8 cellular contexts compared by ENCODE assay signal in the genomic region with DNA sequence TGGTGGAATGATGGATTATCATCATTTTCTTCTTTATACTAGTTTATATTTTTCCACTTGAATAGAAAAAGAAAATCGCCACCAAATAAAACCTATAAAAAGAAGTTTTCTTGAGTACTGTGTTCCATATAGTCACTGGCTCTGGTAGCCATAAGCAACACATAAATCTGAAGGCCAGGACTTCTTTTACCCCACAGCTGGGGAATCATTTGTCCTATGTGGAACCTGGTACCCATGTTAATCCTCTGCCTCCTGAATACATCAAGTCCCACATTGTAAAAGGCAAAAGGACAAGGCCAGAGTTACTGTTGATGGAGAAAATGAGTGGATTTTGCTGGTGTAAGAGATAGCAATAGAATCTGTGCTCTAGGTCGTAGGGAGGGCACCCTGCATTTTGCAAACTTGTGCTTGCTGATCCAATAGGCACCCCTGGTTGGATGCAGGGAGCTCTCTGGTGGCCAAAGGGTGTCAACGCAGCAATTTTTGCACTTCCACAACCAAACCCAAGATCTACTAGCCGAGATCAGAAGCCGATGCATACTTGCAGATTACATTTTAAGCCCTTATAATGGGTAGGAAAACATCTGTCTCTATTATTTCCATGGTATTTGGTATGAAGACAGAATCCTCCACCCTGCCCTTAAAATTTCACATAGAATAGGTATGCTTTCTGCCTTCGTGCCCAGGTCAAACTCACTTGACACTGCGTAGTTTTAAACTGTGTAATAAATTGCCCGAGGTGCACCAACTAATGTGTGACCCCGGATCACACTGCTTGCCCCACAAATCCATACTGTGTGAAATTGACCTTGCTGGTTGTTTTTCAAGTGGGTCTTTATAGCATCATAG.
A peak's percentile ranks its signal among the peaks of the same experiment; 100 is the strongest.
DNase-seq lines count a peak whose midpoint lies in the region; ATAC-seq and TF ChIP-seq lines count a peak whose summit lies in the region.

No MANE protein-coding gene starts in this region.

- peak; percentile 68 for DNase-seq in activated CD4-positive, alpha-beta T cell treated with anti-CD3 and anti-CD28 coated beads for 36 hours
- no peak for DNase-seq in activated CD4-positive, alpha-beta T cell treated with anti-CD3 and anti-CD28 coated beads for 1 hour
- DNase-seq in NCI-H2196 treated with DMSO at 0.1 percent for 48 hours (lab: John Stamatoyannopoulos, UW; ENCODE audit: unreplicated experiment) (peak; percentile 13), fibroblast of pulmonary artery (ENCODE audit: low read depth) (peak; percentile 77), osteoblast (ENCODE audit: insufficient read length, low spot score, missing footprints) (no peak)
- peak; percentile 51 for DNase-seq in activated CD8-positive, alpha-beta memory T cell treated with anti-CD3 and anti-CD28 coated beads, Interleukin-2, amount 10 ng/mL, durations not matched to agents 7 days and 5 days

- no peaks in the 10 kb centered on the region for H3K9me3 Mint-ChIP-seq in activated CD4-positive, alpha-beta T cell treated with anti-CD3 and anti-CD28 coated beads for 36 hours (ENCODE audit: low read depth)
- no peaks in the 10 kb centered on the region for H3K9me3 Mint-ChIP-seq in activated CD8-positive, alpha-beta memory T cell treated with anti-CD3 and anti-CD28 coated beads, Interleukin-2, amount 10 ng/mL, durations not matched to agents 7 days and 5 days (ENCODE audit: low read depth)

- H2AFZ ChIP-seq in osteoblast (ENCODE audit: low read length): no peak overlapping the region

- H3K27me3 Mint-ChIP-seq in activated CD4-positive, alpha-beta T cell treated with anti-CD3 and anti-CD28 coated beads for 36 hours: peaks cover 6% of the 10 kb centered on the region
- no peaks in the 10 kb centered on the region for H3K27me3 Mint-ChIP-seq in activated CD8-positive, alpha-beta memory T cell treated with anti-CD3 and anti-CD28 coated beads, Interleukin-2, amount 10 ng/mL, durations not matched to agents 7 days and 5 days

- H3K4me3 Mint-ChIP-seq in activated CD4-positive, alpha-beta T cell treated with anti-CD3 and anti-CD28 coated beads for 36 hours: no peak overlapping the region
- H3K4me3 Mint-ChIP-seq in activated CD8-positive, alpha-beta memory T cell treated with anti-CD3 and anti-CD28 coated beads, Interleukin-2, amount 10 ng/mL, durations not matched to agents 7 days and 5 days: no peak overlapping the region

- H3K27ac Mint-ChIP-seq in activated CD4-positive, alpha-beta T cell treated with anti-CD3 and anti-CD28 coated beads for 36 hours: peak overlapping the region; percentile 20
- H3K27ac Mint-ChIP-seq in activated CD8-positive, alpha-beta memory T cell treated with anti-CD3 and anti-CD28 coated beads, Interleukin-2, amount 10 ng/mL, durations not matched to agents 7 days and 5 days: no peak overlapping the region

- peaks cover 23% of the 10 kb centered on the region for H3K4me1 ChIP-seq in osteoblast (ENCODE audit: insufficient read depth, low read length)

- H4K20me1 ChIP-seq in osteoblast (ENCODE audit: insufficient read depth, low read length): no peaks in the 10 kb centered on the region

- peak; percentile 82 for ATAC-seq in activated CD4-positive, alpha-beta T cell treated with anti-CD3 and anti-CD28 coated beads for 36 hours
- peak; percentile 83 for ATAC-seq in HG02885 (IDR thresholded peaks at IDR 0.05; ENCODE audit: poor library complexity, unreplicated experiment)
- ATAC-seq in activated CD8-positive, alpha-beta memory T cell treated with anti-CD3 and anti-CD28 coated beads, Interleukin-2, amount 10 ng/mL, durations not matched to agents 7 days and 5 days: peak; percentile 51
- no peak for ATAC-seq in HG03457 (IDR thresholded peaks at IDR 0.05; ENCODE audit: unreplicated experiment)

- no peaks in the 10 kb centered on the region for H3K9me3 ChIP-seq in osteoblast (ENCODE audit: low read depth, low read length)

- CTCF ChIA-PET in activated CD4-positive, alpha-beta T cell treated with anti-CD3 and anti-CD28 coated beads for 36 hours (lab: Charles Lee): interaction anchor here (0.6 to 1.6 kb wide), 8 partner anchors 12 to 350 kb away, joined by 3 to 5 read pairs (median 4); no protein-coding TSS in a partner anchor
- CTCF ChIA-PET in activated CD8-positive, alpha-beta memory T cell treated with anti-CD3 and anti-CD28 coated beads, Interleukin-2, amount 10 ng/mL, durations not matched to agents 7 days and 5 days (lab: Charles Lee): interaction anchor here (1.5 to 1.6 kb wide), 2 partner anchors 98 to 349 kb away, joined by 4 to 5 read pairs; no protein-coding TSS in a partner anchor

- TF ChIP-seq CTCF in fibroblast of pulmonary artery (IDR thresholded peaks at IDR 0.05; ENCODE audit: low read length, missing control alignments) (peak; percentile 79), osteoblast (IDR thresholded peaks at IDR 0.05; ENCODE audit: extremely low read depth, low read depth, low read length) (peak; percentile 83)

- H3K4me2 ChIP-seq in osteoblast (ENCODE audit: insufficient read depth, low read length): peak overlapping the region; percentile 74

- intact Hi-C loops in activated CD4-positive, alpha-beta T cell treated with anti-CD3 and anti-CD28 coated beads for 36 hours (cut with DNase I, micrococcal nuclease): loop anchor here (1.0 to 10.0 kb wide), 9 partner anchors 55 to 469 kb away; a partner anchor contains a TSS

- H3K4me3 ChIP-seq in fibroblast of pulmonary artery (replicated peaks; ENCODE audit: low read depth, low read length) (peak overlapping the region; percentile 19), osteoblast (ENCODE audit: insufficient read depth, low read length) (peak overlapping the region; percentile 49)

- no peaks in the 10 kb centered on the region for H3K27me3 ChIP-seq in osteoblast (ENCODE audit: insufficient read depth, low read length)

- H3K36me3 Mint-ChIP-seq in activated CD4-positive, alpha-beta T cell treated with anti-CD3 and anti-CD28 coated beads for 36 hours (ENCODE audit: low read depth): no peaks in the 10 kb centered on the region
- no peaks in the 10 kb centered on the region for H3K36me3 Mint-ChIP-seq in activated CD8-positive, alpha-beta memory T cell treated with anti-CD3 and anti-CD28 coated beads, Interleukin-2, amount 10 ng/mL, durations not matched to agents 7 days and 5 days

- peak overlapping the region; percentile 31 for H3K27ac ChIP-seq in osteoblast (ENCODE audit: low read depth, low read length)

- H3K4me1 Mint-ChIP-seq in activated CD4-positive, alpha-beta T cell treated with anti-CD3 and anti-CD28 coated beads for 36 hours: peaks cover 23% of the 10 kb centered on the region
- peaks cover 13% of the 10 kb centered on the region for H3K4me1 Mint-ChIP-seq in activated CD8-positive, alpha-beta memory T cell treated with anti-CD3 and anti-CD28 coated beads, Interleukin-2, amount 10 ng/mL, durations not matched to agents 7 days and 5 days

- H3K79me2 ChIP-seq in osteoblast (ENCODE audit: insufficient read depth, low read length): no peaks in the 10 kb centered on the region

- POLR2A ChIA-PET in activated CD4-positive, alpha-beta T cell treated with anti-CD3 and anti-CD28 coated beads for 36 hours (lab: Charles Lee): no interaction called here

- no peaks in the 10 kb centered on the region for H3K36me3 ChIP-seq in osteoblast (ENCODE audit: insufficient read depth, low read length)

Comparison
In these comparisons a context has a peak if more than half of its experiments do, and no peak if none do; other contexts are left out.
1. DNase-seq: peak in activated CD4-positive, alpha-beta T cell treated with anti-CD3 and anti-CD28 coated beads for 36 hours (single experiment), NCI-H2196 treated with DMSO at 0.1 percent for 48 hours (single experiment), activated CD8-positive, alpha-beta memory T cell treated with anti-CD3 and anti-CD28 coated beads, Interleukin-2, amount 10 ng/mL, durations not matched to agents 7 days and 5 days (single experiment) and fibroblast of pulmonary artery (single experiment); none in activated CD4-positive, alpha-beta T cell treated with anti-CD3 and anti-CD28 coated beads for 1 hour (single experiment) and osteoblast (single experiment).